ENCODE assay signal across 21 cellular contexts in the genomic region with DNA sequence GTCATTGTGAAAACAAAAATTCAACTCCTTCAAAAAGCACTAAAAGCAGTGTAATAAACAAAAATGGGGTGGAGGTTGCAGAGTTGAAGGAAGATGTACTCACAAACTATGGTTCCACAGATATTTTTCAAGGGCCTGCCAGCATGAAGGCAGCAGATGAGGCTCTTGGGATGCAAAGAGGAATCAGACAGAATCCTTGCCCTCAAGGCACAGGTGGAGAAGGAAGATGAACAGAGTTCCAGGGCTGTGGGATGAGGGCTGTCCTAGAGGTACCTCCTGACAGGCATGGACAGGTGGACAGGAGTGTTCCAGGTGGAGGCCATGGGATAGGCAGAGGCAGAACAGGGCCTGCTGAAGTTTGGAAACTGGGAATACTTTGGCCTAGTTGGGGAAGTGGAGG.
"Had no signal": no experiment of that assay in that cellular context is flagged by ENCODE, and none has a peak within 500 bp of the region (broad histone marks: within the 10 kb centered on the region; RNA-seq: fewer than 3 reads in every experiment).

No MANE protein-coding gene starts in this region.

- DNase-seq: KBM-7, MV-4-11, NCI-H1048, NCI-H1105, NCI-H1417 treated with DMSO at 0.1 percent for 48 hours, NCI-H146, NCI-H187, NCI-H2029, NCI-H2081 treated with DMSO at 0.1 percent for 48 hours, NCI-H2171, NCI-H226, NCI-H446, NCI-H510A, NCI-H524 treated with DMSO at 0.1 percent for 48 hours, NCI-H69, NCI-H774, Right ventricle myocardium superior, RPMI8226, SIG-M5 had no signal

- H3K9me3 ChIP-seq: SJSA1 had no signal

- H3K36me3 ChIP-seq: SJSA1 had no signal

- H3K4me3 ChIP-seq: SJSA1, SK-N-MC had no signal

- H3K27ac ChIP-seq: SJSA1, SK-N-MC had no signal

- H3K27me3 ChIP-seq: SJSA1 had no signal
